Comparison of ENCODE assay signal across 9 cellular contexts in the genomic region with DNA sequence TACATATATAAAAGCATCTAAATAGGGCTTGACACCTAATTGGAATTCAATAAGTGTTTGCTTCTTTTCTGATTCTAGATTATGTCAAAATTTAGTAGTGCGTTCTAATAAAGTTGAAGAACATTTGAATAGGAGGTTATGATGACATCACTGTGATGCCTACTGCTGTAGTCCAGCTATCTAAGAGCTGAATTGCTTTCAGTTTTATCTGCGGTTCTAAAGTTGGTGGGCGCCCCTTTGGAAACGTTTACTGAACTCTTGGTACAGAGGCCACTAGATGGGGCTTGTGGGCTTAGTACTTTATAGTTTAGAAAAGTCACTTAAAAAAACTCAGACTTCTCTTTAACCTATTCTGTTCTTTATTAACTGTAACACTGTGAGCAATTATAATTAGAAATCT.
DNase-seq lines count a peak whose midpoint lies in the region; ATAC-seq and TF ChIP-seq lines count a peak whose summit lies in the region.
"Had no signal": no experiment of that assay in that cellular context is flagged by ENCODE, and none has a peak within 500 bp of the region (broad histone marks: within the 10 kb centered on the region; RNA-seq: fewer than 3 reads in every experiment).

No MANE protein-coding gene starts in this region.

- no peaks in the 10 kb centered on the region for H3K4me1 ChIP-seq in colonic mucosa
- H3K4me1 ChIP-seq in ovary (ENCODE audit: insufficient read depth), result no peaks in the 10 kb centered on the region
- H3K4me1 ChIP-seq: tibial nerve had no signal

- H3K9ac ChIP-seq in colonic mucosa (ENCODE audit: low read depth in 2 of 2, low read length in 2 of 2), result no peak overlapping the region

- TF ChIP-seq CTCF in colonic mucosa (IDR thresholded peaks at IDR 0.05), result no peak
- TF ChIP-seq CTCF in ovary (IDR thresholded peaks at IDR 0.05), result peak in 1 of 3 donors; percentile 41

- WGBS in ovary, 3 donors, result 4 to 16% (median 7%) methylated on average over 4 of the region's 4 CpGs

- TF ChIP-seq EP300 in ovary (IDR thresholded peaks at IDR 0.05), result no peak

- peak; percentile 37 for DNase-seq in DMS114 treated with DMSO at 0.1 percent for 48 hours (lab: John Stamatoyannopoulos, UW; ENCODE audit: unreplicated experiment)
- peak; percentile 14 to 52 for DNase-seq in NCI-H526 (lab: John Stamatoyannopoulos, UW)
- peak; percentile 20 for DNase-seq in colonic mucosa
- peak in 4 of 5 donors; percentile 17 to 51 (median 36) for DNase-seq in ovary
- no peak for DNase-seq in activated CD4-positive, alpha-beta T cell treated with anti-CD3 and anti-CD28 coated beads for 4 hours
- DNase-seq in activated naive CD4-positive, alpha-beta T cell treated with anti-CD3 and anti-CD28 coated beads, Interleukin-2, amount 50 U/mL, for 16 hours, result no peak

- H3K9me3 ChIP-seq in colonic mucosa (no peaks in the 10 kb centered on the region), ovary (no peaks in the 10 kb centered on the region)
- H3K9me3 ChIP-seq: tibial nerve had no signal

- no peak overlapping the region for H3K4me3 ChIP-seq in colonic mucosa
- no peak overlapping the region for H3K4me3 ChIP-seq in ovary
- H3K4me3 ChIP-seq: tibial nerve had no signal

- H3K36me3 ChIP-seq in colonic mucosa, result no peaks in the 10 kb centered on the region
- no peaks in the 10 kb centered on the region for H3K36me3 ChIP-seq in ovary
- H3K36me3 ChIP-seq: tibial nerve had no signal

- peak; percentile 43 for ATAC-seq in HG02852 (IDR thresholded peaks at IDR 0.05; ENCODE audit: unreplicated experiment)
- no peak for ATAC-seq in HG03139 (IDR thresholded peaks at IDR 0.05; ENCODE audit: unreplicated experiment)

- TF ChIP-seq POLR2A in ovary (IDR thresholded peaks at IDR 0.05), result no peak

- H3K27me3 ChIP-seq in colonic mucosa, result no peaks in the 10 kb centered on the region
- no peaks in the 10 kb centered on the region for H3K27me3 ChIP-seq in ovary
- H3K27me3 ChIP-seq: tibial nerve had no signal

- H3K27ac ChIP-seq in colonic mucosa, result no peak overlapping the region
- H3K27ac ChIP-seq in ovary, result no peak overlapping the region
- H3K27ac ChIP-seq: tibial nerve had no signal

- intact Hi-C loops in colonic mucosa (cut with DNase I) (no loop called here), ovary (cut with DNase I) (no loop called here)

Comparison
In these comparisons a context has a peak if more than half of its experiments do, and no peak if none do; other contexts are left out.
1. DNase-seq: peak in DMS114 treated with DMSO at 0.1 percent for 48 hours (single experiment), NCI-H526 (2 of 2), colonic mucosa (single experiment) and ovary (4 of 5); none in activated CD4-positive, alpha-beta T cell treated with anti-CD3 and anti-CD28 coated beads for 4 hours (0 of 2) and activated naive CD4-positive, alpha-beta T cell treated with anti-CD3 and anti-CD28 coated beads, Interleukin-2, amount 50 U/mL, for 16 hours (single experiment).